ENCODE assay signal across 8 cellular contexts in the genomic region with DNA sequence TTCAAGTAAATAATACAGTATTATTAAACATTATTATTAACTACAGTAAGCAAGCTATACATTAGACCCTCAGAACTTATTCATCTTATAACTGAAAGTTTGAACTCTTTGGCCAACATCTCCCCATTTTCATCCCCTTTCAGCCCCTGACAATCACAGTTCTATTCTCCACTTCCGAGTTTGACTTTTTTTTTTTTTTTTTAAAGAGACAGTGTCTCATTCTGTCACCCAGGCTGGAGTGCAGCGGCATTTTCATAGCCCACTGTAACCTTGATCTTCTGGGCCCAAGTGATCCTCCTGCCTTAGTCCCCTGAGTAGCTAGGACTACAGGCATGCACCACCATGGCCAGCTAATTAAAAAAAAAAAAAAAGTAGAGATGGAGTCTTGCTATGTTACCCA.
"Had no signal": no experiment of that assay in that cellular context is flagged by ENCODE, and none has a peak within 500 bp of the region (broad histone marks: within the 10 kb centered on the region; RNA-seq: fewer than 3 reads in every experiment).

No MANE protein-coding gene starts in this region.

- H2AFZ ChIP-seq: GM23338 had no signal

- H3K4me3 ChIP-seq: GM23338, K562 had no signal

- DNase-seq: H9, HCEC 1CT, HFFc6, IMR-90, KG1 had no signal

- H3K4me2 ChIP-seq: GM23338 had no signal

- H3K27ac ChIP-seq: HL-60 had no signal
